ENCODE assay signal across 1 cellular context in genomic region chr12:29159690-29160089, GRCh38.
TF ChIP-seq lines count a peak whose summit lies in the region.

No MANE protein-coding gene starts in this region.

TF ChIP-seq in K562, 482 proteins besides CTCF, POLR2A, EP300 and RAD21 (continued from another document):
- TF ChIP-seq, protein P1, sequence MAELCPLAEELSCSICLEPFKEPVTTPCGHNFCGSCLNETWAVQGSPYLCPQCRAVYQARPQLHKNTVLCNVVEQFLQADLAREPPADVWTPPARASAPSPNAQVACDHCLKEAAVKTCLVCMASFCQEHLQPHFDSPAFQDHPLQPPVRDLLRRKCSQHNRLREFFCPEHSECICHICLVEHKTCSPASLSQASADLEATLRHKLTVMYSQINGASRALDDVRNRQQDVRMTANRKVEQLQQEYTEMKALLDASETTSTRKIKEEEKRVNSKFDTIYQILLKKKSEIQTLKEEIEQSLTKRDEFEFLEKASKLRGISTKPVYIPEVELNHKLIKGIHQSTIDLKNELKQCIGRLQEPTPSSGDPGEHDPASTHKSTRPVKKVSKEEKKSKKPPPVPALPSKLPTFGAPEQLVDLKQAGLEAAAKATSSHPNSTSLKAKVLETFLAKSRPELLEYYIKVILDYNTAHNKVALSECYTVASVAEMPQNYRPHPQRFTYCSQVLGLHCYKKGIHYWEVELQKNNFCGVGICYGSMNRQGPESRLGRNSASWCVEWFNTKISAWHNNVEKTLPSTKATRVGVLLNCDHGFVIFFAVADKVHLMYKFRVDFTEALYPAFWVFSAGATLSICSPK (IDR thresholded peaks at IDR 0.05; ENCODE audit: borderline replicate concordance) = no peak
- no peak for TF ChIP-seq CBX2 (IDR thresholded peaks at IDR 0.05; ENCODE audit: insufficient read depth, low read length, poor library complexity, severe bottlenecking)
